In the genomic region with DNA sequence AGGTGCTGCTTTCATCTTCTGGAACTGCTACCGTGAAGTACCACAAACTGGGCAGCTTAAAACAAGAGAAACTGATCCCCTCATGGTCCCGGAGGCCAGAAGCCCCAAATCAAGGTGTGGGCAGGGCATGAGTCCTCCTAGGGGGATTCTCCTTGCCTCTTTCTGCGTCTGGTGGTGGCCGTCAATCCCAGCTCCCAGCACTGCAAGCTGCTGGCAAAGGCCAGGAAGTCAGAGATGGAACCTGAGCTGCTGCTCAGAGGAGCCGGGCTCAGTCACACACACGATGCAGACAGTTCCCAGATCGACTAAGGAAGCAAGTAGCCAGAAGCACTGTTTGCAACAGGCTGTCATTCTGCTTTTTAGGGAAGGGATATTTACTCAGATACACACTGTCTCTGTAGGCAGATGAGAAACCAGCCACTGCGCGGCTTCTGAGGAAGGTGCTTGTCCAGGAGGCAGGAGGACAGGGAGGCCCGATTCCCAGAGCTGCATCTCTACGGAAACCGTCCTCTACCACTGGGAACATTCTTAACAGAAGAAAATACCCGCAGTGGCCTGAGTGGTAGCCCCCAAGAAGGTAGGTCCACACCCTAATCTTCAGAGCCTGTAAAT, we compare ENCODE assay signal across 18 cellular contexts. TPM values are rescaled to one million over a fixed set of nuclear protein-coding genes. Genes with fewer than 3 reads are reported as not detected.
DNase-seq lines count a peak whose midpoint lies in the region; ATAC-seq, FAIRE-seq and TF ChIP-seq lines count a peak whose summit lies in the region.
"Had no signal": no experiment of that assay in that cellular context is flagged by ENCODE, and none has a peak within 500 bp of the region (broad histone marks: within the 10 kb centered on the region; RNA-seq: fewer than 3 reads in every experiment).

No MANE protein-coding gene starts in this region.

- BruUV-seq in PC-3 (replicated peaks; lab: Mats Ljungman, UMichigan) (no TSS peak), K562 (replicated peaks; lab: Mats Ljungman, UMichigan) (no TSS peak)

- peak overlapping the region in 8 of 11 experiments; percentile 3 to 46 (median 16); a peak in 8 of 22 replicates for H3K4me2 ChIP-seq in BLaER1 treated with 17β-estradiol and CSF1 and Interleukin-3, amounts not matched to agents 10 nM and 100 nM
- H3K4me2 ChIP-seq in PC-3 (ENCODE audit: low read length): no peak overlapping the region
- H3K4me2 ChIP-seq in K562 (ENCODE audit: insufficient read depth, low read length): no peak overlapping the region

- H3K9me3 Mint-ChIP-seq in effector memory CD8-positive, alpha-beta T cell: no peaks in the 10 kb centered on the region
- H3K9me3 Mint-ChIP-seq: CD4-positive, CD25-positive, alpha-beta regulatory T cell; H9 had no signal

- H3F3A ChIP-seq in PC-3 (ENCODE audit: low read length, unreplicated experiment): no peaks in the 10 kb centered on the region

- no peak for TF ChIP-seq RAD21 in K562 (CRISPR knock-in tag; conservative IDR thresholded peaks at IDR 0.05 in 1 of 2, IDR thresholded peaks at IDR 0.05 in 1 of 2)

- no peaks in the 10 kb centered on the region for H3K36me3 ChIP-seq in BLaER1 treated with 17β-estradiol and CSF1 and Interleukin-3, amounts not matched to agents 10 nM and 100 nM
- H3K36me3 ChIP-seq in PC-3 (ENCODE audit: low read depth, low read length) (no peaks in the 10 kb centered on the region), K562 (ENCODE audit: control insufficient read depth, insufficient read depth, low read length) (no peaks in the 10 kb centered on the region)

- no peak overlapping the region for H3K9ac ChIP-seq in BLaER1 treated with 17β-estradiol and CSF1 and Interleukin-3, amounts not matched to agents 10 nM and 100 nM
- no peak overlapping the region for H3K9ac ChIP-seq in PC-3 (ENCODE audit: low read length)
- H3K9ac ChIP-seq in K562 (ENCODE audit: insufficient read depth in 1 of 2, low read depth in 2 of 2, low read length in 2 of 2): no peak overlapping the region
- H3K9ac ChIP-seq: GM23248 had no signal

- no peak overlapping the region for H3K27ac Mint-ChIP-seq in effector memory CD8-positive, alpha-beta T cell
- H3K27ac Mint-ChIP-seq: CD4-positive, CD25-positive, alpha-beta regulatory T cell; H9 had no signal

- no peak overlapping the region for H3K27ac ChIP-seq in BLaER1 treated with 17β-estradiol and CSF1 and Interleukin-3, amounts not matched to agents 10 nM and 100 nM
- H3K27ac ChIP-seq in PC-3 (ENCODE audit: low read length): no peak overlapping the region
- H3K27ac ChIP-seq in K562 (ENCODE audit: extremely low read depth, low read depth, low read length): no peak overlapping the region
- H3K27ac ChIP-seq: GM23248 had no signal

- H3K4me1 Mint-ChIP-seq in effector memory CD8-positive, alpha-beta T cell (ENCODE audit: low read depth in 2 of 2): peaks cover 2 to 4% of the 10 kb centered on the region in 2 donors

- H3K4me1 ChIP-seq in BLaER1 treated with 17β-estradiol and CSF1 and Interleukin-3, amounts not matched to agents 10 nM and 100 nM: peaks cover 0 to 37% (median 21%) of the 10 kb centered on the region in 10 experiments; a peak in 16 of 20 replicates
- H3K4me1 ChIP-seq in PC-3 (ENCODE audit: insufficient read depth, low read length): no peaks in the 10 kb centered on the region
- peaks cover 0 to 16% of the 10 kb centered on the region in 2 experiments; a peak in 2 of 5 replicates for H3K4me1 ChIP-seq in K562 (replicated peaks in 1 of 2; ENCODE audit: control insufficient read depth in 2 of 2, insufficient read depth in 2 of 2, low read length in 2 of 2)

- H4K20me1 ChIP-seq in BLaER1 treated with 17β-estradiol and CSF1 and Interleukin-3, amounts not matched to agents 10 nM and 100 nM: peaks cover 0 to 6% (median 0%) of the 10 kb centered on the region in 11 experiments; a peak in 3 of 22 replicates
- H4K20me1 ChIP-seq in PC-3 (ENCODE audit: low read length): no peaks in the 10 kb centered on the region
- peaks cover 7% of the 10 kb centered on the region for H4K20me1 ChIP-seq in K562 (replicated peaks; ENCODE audit: control insufficient read depth, insufficient read depth, low read length)

- CTCF ChIA-PET in PC-3 (lab: Charles Lee): no interaction called here
- CTCF ChIA-PET in K562 (lab: Yijun Ruan, JAX; ENCODE audit: low intra/inter-chr PET ratio): no interaction called here

- no peak overlapping the region for H3K4me3 Mint-ChIP-seq in effector memory CD8-positive, alpha-beta T cell
- H3K4me3 Mint-ChIP-seq: CD4-positive, CD25-positive, alpha-beta regulatory T cell; H9 had no signal

- H3K79me2 ChIP-seq in PC-3 (ENCODE audit: low read length): no peaks in the 10 kb centered on the region
- H3K79me2 ChIP-seq in K562 (ENCODE audit: control insufficient read depth, insufficient read depth, low read length): no peaks in the 10 kb centered on the region

- in situ Hi-C loops in K562 (cut with MboI): no loop called here

- TF ChIP-seq CTCF in PC-3 (conservative IDR thresholded peaks at IDR 0.05; ENCODE audit: low read depth, low read length) (no peak), K562 (IDR thresholded peaks at IDR 0.05 in 2 of 3, conservative IDR thresholded peaks at IDR 0.05 in 1 of 3; ENCODE audit: insufficient read depth in 2 of 3, low read depth in 1 of 3, low read length in 3 of 3) (no peak)

- WGBS in K562 (ENCODE audit: insufficient coverage, low coverage, missing lambda C conversion rate): 11% methylated on average over 13 of the region's 13 CpGs

- no peak for TF ChIP-seq POLR2A in K562 (conservative IDR thresholded peaks at IDR 0.05)

- no peaks in the 10 kb centered on the region for H3K9me3 ChIP-seq in BLaER1 treated with 17β-estradiol and CSF1 and Interleukin-3, amounts not matched to agents 10 nM and 100 nM (replicated peaks in 1 of 11)
- H3K9me3 ChIP-seq in PC-3 (ENCODE audit: low read length) (no peaks in the 10 kb centered on the region), K562 (replicated peaks; ENCODE audit: control insufficient read depth, insufficient read depth, low read depth, low read length) (no peaks in the 10 kb centered on the region)

- H3K27me3 ChIP-seq in BLaER1 treated with 17β-estradiol and CSF1 and Interleukin-3, amounts not matched to agents 10 nM and 100 nM: 0 out of 22 replicates have a peak, but pooled peaks cover 0 to 3% (median 0%) of the 10 kb centered on the region in 11 experiments
- H3K27me3 ChIP-seq in PC-3 (ENCODE audit: low read length) (peaks cover 33% of the 10 kb centered on the region), K562 (ENCODE audit: control insufficient read depth in 2 of 2, insufficient read depth in 2 of 2, low read length in 2 of 2) (peaks cover 56 to 82% of the 10 kb centered on the region in 2 experiments)

- H3K4me3 ChIP-seq in BLaER1 treated with 17β-estradiol and CSF1 and Interleukin-3, amounts not matched to agents 10 nM and 100 nM: no peak overlapping the region
- H3K4me3 ChIP-seq in PC-3 (ENCODE audit: low read length): no peak overlapping the region
- no peak overlapping the region for H3K4me3 ChIP-seq in K562
- H3K4me3 ChIP-seq: GM12878, GM23248 had no signal

- DNase-seq in left ventricle myocardium superior (peak; percentile 5), Right ventricle myocardium superior (no peak), PC-3 (no peak), K562 (ENCODE audit: extremely low read depth in 1 of 4, low spot score in 3 of 4) (no peak), NCI-H2227 treated with DMSO at 0.1 percent for 48 hours (lab: John Stamatoyannopoulos, UW) (no peak)
- no peak for DNase-seq in activated effector memory CD4-positive, alpha-beta T cell treated with anti-CD3 and anti-CD28 coated beads, Interleukin-2, amount 50 U/mL, for 16 hours
- DNase-seq in effector memory CD8-positive, alpha-beta T cell: no peak
- DNase-seq: CD4-positive, CD25-positive, alpha-beta regulatory T cell; DMS79; GM23248; H9; KBM-7 had no signal

- no peak for TF ChIP-seq EP300 in K562 (IDR thresholded peaks at IDR 0.05; ENCODE audit: low read length)

- H3K36me3 Mint-ChIP-seq in effector memory CD8-positive, alpha-beta T cell (ENCODE audit: insufficient read depth): no peaks in the 10 kb centered on the region
- H3K36me3 Mint-ChIP-seq: CD4-positive, CD25-positive, alpha-beta regulatory T cell had no signal

- no peak for ATAC-seq in left ventricle myocardium superior
- ATAC-seq in Right ventricle myocardium superior (ENCODE audit: poor library complexity): no peak
- 0 out of 2 replicates have a peak, but pooled peaks have one; percentile 27 for ATAC-seq in PC-3
- no peak for ATAC-seq in K562
- ATAC-seq in effector memory CD8-positive, alpha-beta T cell (replicated peaks): no peak

- H3K27me3 Mint-ChIP-seq in effector memory CD8-positive, alpha-beta T cell: peaks cover 31 to 66% of the 10 kb centered on the region in 2 donors

- POLR2A ChIA-PET in PC-3 (lab: Charles Lee; ENCODE audit: unreplicated experiment): no interaction called here
- POLR2A ChIA-PET in K562 (lab: Yijun Ruan, JAX): interaction anchor here (0.6 kb wide), 1 partner anchor 530 kb away, joined by 3 read pairs; no protein-coding TSS in a partner anchor

- intact Hi-C loops in left ventricle myocardium superior (cut with micrococcal nuclease): no loop called here
- intact Hi-C loops in Right ventricle myocardium superior (cut with DNase I): no loop called here
- intact Hi-C loops in PC-3 (cut with micrococcal nuclease): no loop called here
- intact Hi-C loops in K562 (cut with micrococcal nuclease): no loop called here

- no peaks in the 10 kb centered on the region for H3K9me1 ChIP-seq in K562 (ENCODE audit: control insufficient read depth, insufficient read depth, low read length)

- H2AFZ ChIP-seq in PC-3 (ENCODE audit: low read length): no peak overlapping the region
- H2AFZ ChIP-seq in K562 (ENCODE audit: low read depth, low read length): no peak overlapping the region
- H2AFZ ChIP-seq: GM23248 had no signal

- no peaks in the 10 kb centered on the region for H3K9me2 ChIP-seq in PC-3 (replicated peaks; ENCODE audit: low read length)

- peak; percentile 6 for FAIRE-seq in K562 (lab: Jason Lieb, UNC)
- FAIRE-seq: A204.1, GM12878, GM18507 had no signal

RNA-seq across cellular contexts. Expression of gene BHLHE23, which starts 15.5 kb away (rescaled TPM):
- total RNA-seq in left ventricle myocardium superior (not detected), Right ventricle myocardium superior (not detected), PC-3 (2014; rRNA removed) (not detected in 2 replicates), K562 (2014; rRNA removed) (not detected in 2 replicates), K562 (2014; rRNA removed; fragmentation: Illumina TruSeq; extraction: Trizol) (not detected in 2 replicates), K562 (2015; rRNA removed; fragmentation: Illumina TruSeq; extraction: Trizol) (not detected in 2 replicates), K562 (2021) (not detected in 2 replicates)
- not detected in 2 replicates for total RNA-seq in K562 (2011; cell fraction: chromatin; rRNA removed; ENCODE audit: low replicate concordance)
- total RNA-seq in K562 (2011; cell fraction: nucleolus; rRNA removed): not detected in 2 replicates
- total RNA-seq in K562 (2011; cell fraction: nucleoplasm; rRNA removed): not detected in 2 replicates
- polyA plus RNA-seq in K562 (2011; rRNA removed) (not detected in 2 replicates), K562 (2014; fragmentation: Illumina TruSeq; extraction: Trizol) (not detected in 2 replicates), K562 (2014; fragmentation: Nextera tagmentation; extraction: Ambion mirVana) (not detected), K562 (2014; rRNA removed) (not detected in 2 replicates)
- polyA plus RNA-seq in K562 (2011; cell fraction: cytosol; rRNA removed): not detected in 2 replicates
- polyA plus RNA-seq in K562 (2011; cell fraction: nucleus; rRNA removed): not detected in 2 replicates
- not detected in 2 replicates for polyA plus RNA-seq in K562 (2012)
- not detected in 2 replicates for polyA minus RNA-seq in K562 (2011; rRNA and poly(A)+ RNA removed)
- polyA minus RNA-seq in K562 (2011; cell fraction: cytosol; rRNA and poly(A)+ RNA removed): not detected in 2 replicates
- polyA minus RNA-seq in K562 (2011; cell fraction: nucleus; rRNA and poly(A)+ RNA removed): not detected in 2 replicates
- total RNA-seq: CD4-positive, CD25-positive, alpha-beta regulatory T cell; G401; GM23248 had no signal
- polyA plus RNA-seq: BJ; CD4-positive, CD25-positive, alpha-beta regulatory T cell; GM23248 had no signal

RNA-seq across cellular contexts. Expression of gene SLC17A9, which starts 38.8 kb away (rescaled TPM):
- total RNA-seq in left ventricle myocardium superior (1.5 TPM), Right ventricle myocardium superior (0.73 TPM), PC-3 (2014; rRNA removed) (not detected in 2 replicates), K562 (2014; rRNA removed) (not detected in 2 replicates), K562 (2014; rRNA removed; fragmentation: Illumina TruSeq; extraction: Trizol) (not detected in 2 replicates), K562 (2015; rRNA removed; fragmentation: Illumina TruSeq; extraction: Trizol) (not detected in 2 replicates), K562 (2021) (0.27 and 0.31 TPM in 2 replicates)
- not detected in 2 replicates for total RNA-seq in K562 (2011; cell fraction: chromatin; rRNA removed; ENCODE audit: low replicate concordance)
- 0.13 TPM in 1 of 2 replicates, not detected in the other for total RNA-seq in K562 (2011; cell fraction: nucleolus; rRNA removed)
- 0.15 TPM in 1 of 2 replicates, not detected in the other for total RNA-seq in K562 (2011; cell fraction: nucleoplasm; rRNA removed)
- polyA plus RNA-seq in K562 (2011; rRNA removed) (not detected in 2 replicates), K562 (2014; fragmentation: Illumina TruSeq; extraction: Trizol) (not detected in 2 replicates), K562 (2014; fragmentation: Nextera tagmentation; extraction: Ambion mirVana) (not detected), K562 (2014; rRNA removed) (0.04 and 0.05 TPM in 2 replicates)
- 0.03 TPM in 1 of 2 replicates, not detected in the other for polyA plus RNA-seq in K562 (2011; cell fraction: cytosol; rRNA removed)
- polyA plus RNA-seq in K562 (2011; cell fraction: nucleus; rRNA removed): 0.06 and 0.10 TPM in 2 replicates
- 0.03 TPM in 1 of 2 replicates, not detected in the other for polyA plus RNA-seq in K562 (2012)
- not detected in 2 replicates for polyA minus RNA-seq in K562 (2011; rRNA and poly(A)+ RNA removed)
- polyA minus RNA-seq in K562 (2011; cell fraction: cytosol; rRNA and poly(A)+ RNA removed): not detected in 2 replicates
- polyA minus RNA-seq in K562 (2011; cell fraction: nucleus; rRNA and poly(A)+ RNA removed): not detected in 2 replicates

RNA-seq across cellular contexts. Expression of gene GID8, which starts 53.4 kb away (rescaled TPM):
- total RNA-seq in left ventricle myocardium superior (16.1 TPM), Right ventricle myocardium superior (15.5 TPM), PC-3 (2014; rRNA removed) (37.2 and 47.5 TPM in 2 replicates), K562 (2014; rRNA removed) (22.2 and 26.0 TPM in 2 replicates), K562 (2014; rRNA removed; fragmentation: Illumina TruSeq; extraction: Trizol) (21.8 and 23.4 TPM in 2 replicates), K562 (2015; rRNA removed; fragmentation: Illumina TruSeq; extraction: Trizol) (22.4 and 23.0 TPM in 2 replicates), K562 (2021) (29.0 and 31.6 TPM in 2 replicates)
- total RNA-seq in K562 (2011; cell fraction: chromatin; rRNA removed; ENCODE audit: low replicate concordance): 26.6 and 28.0 TPM in 2 replicates
- total RNA-seq in K562 (2011; cell fraction: nucleolus; rRNA removed): 15.2 and 19.5 TPM in 2 replicates
- total RNA-seq in K562 (2011; cell fraction: nucleoplasm; rRNA removed): 23.8 and 32.1 TPM in 2 replicates
- polyA plus RNA-seq in K562 (2011; rRNA removed) (24.6 and 26.3 TPM in 2 replicates), K562 (2014; fragmentation: Illumina TruSeq; extraction: Trizol) (22.2 TPM in 2 replicates), K562 (2014; fragmentation: Nextera tagmentation; extraction: Ambion mirVana) (10 to 100 TPM in 1 of 2 experiments, 1 to 10 TPM in 1; 7.5 to 12.9 TPM), K562 (2014; rRNA removed) (24.9 and 25.7 TPM in 2 replicates)
- polyA plus RNA-seq in K562 (2011; cell fraction: cytosol; rRNA removed): 20.8 and 25.4 TPM in 2 replicates
- 19.8 and 21.7 TPM in 2 replicates for polyA plus RNA-seq in K562 (2011; cell fraction: nucleus; rRNA removed)
- polyA plus RNA-seq in K562 (2012): 21.3 and 23.2 TPM in 2 replicates
- 31.4 and 32.6 TPM in 2 replicates for polyA minus RNA-seq in K562 (2011; rRNA and poly(A)+ RNA removed)
- 15.6 and 17.0 TPM in 2 replicates for polyA minus RNA-seq in K562 (2011; cell fraction: cytosol; rRNA and poly(A)+ RNA removed)
- 6.1 and 10.0 TPM in 2 replicates for polyA minus RNA-seq in K562 (2011; cell fraction: nucleus; rRNA and poly(A)+ RNA removed)

Comparison
In these comparisons a context has a peak if more than half of its experiments do, and no peak if none do; other contexts are left out.
1. H3K4me2 ChIP-seq: peak in BLaER1 treated with 17β-estradiol and CSF1 and Interleukin-3, amounts not matched to agents 10 nM and 100 nM (8 of 11); none in PC-3 (single experiment) and K562 (single experiment).